Comparison of ENCODE assay signal across 8 cellular contexts in genomic region chr1:174160109-174160473, GRCh38. TPM values are rescaled to one million over a fixed set of nuclear protein-coding genes. Genes with fewer than 3 reads are reported as not detected.
A peak's percentile ranks its signal among the peaks of the same experiment; 100 is the strongest.
DNase-seq lines count a peak whose midpoint lies in the region; ATAC-seq and TF ChIP-seq lines count a peak whose summit lies in the region.

No MANE protein-coding gene starts in this region.

- H2AFZ ChIP-seq in neural cell (ENCODE audit: low read depth, low read length) = peak overlapping the region; percentile 66

- H3K79me2 ChIP-seq in neural cell (replicated peaks; ENCODE audit: insufficient read depth, low read length) = peaks cover 11% of the 10 kb centered on the region

- H3K9me3 Mint-ChIP-seq in CD4-positive, alpha-beta memory T cell = no peaks in the 10 kb centered on the region

- no peaks in the 10 kb centered on the region for H3K9me2 ChIP-seq in neural cell (ENCODE audit: insufficient read depth, low read length)

- DNase-seq in CD4-positive, alpha-beta memory T cell = no peak
- DNase-seq in HuH-7.5 (ENCODE audit: low spot score) = peak; percentile 38
- peak; percentile 20 for DNase-seq in activated CD8-positive, alpha-beta memory T cell treated with anti-CD3 and anti-CD28 coated beads, Interleukin-2, amount 50 U/mL, for 4 hours
- DNase-seq in fibroblast of pulmonary artery (ENCODE audit: low read depth) = peak; percentile 26
- DNase-seq in NCI-H524 treated with DMSO at 0.1 percent for 48 hours (lab: John Stamatoyannopoulos, UW) = no peak
- no peak for DNase-seq in NCI-H2107 (lab: John Stamatoyannopoulos, UW)

- TF ChIP-seq CTCF in fibroblast of pulmonary artery (IDR thresholded peaks at IDR 0.05; ENCODE audit: low read length, missing control alignments) (no peak), neural cell (IDR thresholded peaks at IDR 0.05; ENCODE audit: poor library complexity, severe bottlenecking) (no peak)

- H3K27ac ChIP-seq in CD4-positive, alpha-beta memory T cell (ENCODE audit: low read depth, low read length) = peak overlapping the region; percentile 92
- peak overlapping the region; percentile 80 for H3K27ac ChIP-seq in neural cell (ENCODE audit: low read length)

- peaks cover 42 to 73% (median 57%) of the 10 kb centered on the region in 4 donors for H3K4me1 Mint-ChIP-seq in CD4-positive, alpha-beta memory T cell

- H3K4me1 ChIP-seq in CD4-positive, alpha-beta memory T cell (ENCODE audit: insufficient read depth, low read length) = peaks cover 56% of the 10 kb centered on the region

- intact Hi-C loops in CD4-positive, alpha-beta memory T cell (cut with micrococcal nuclease) = no loop called here

- H3K9me3 ChIP-seq in CD4-positive, alpha-beta memory T cell (ENCODE audit: control insufficient read depth in 1 of 2, low read length in 2 of 2) = no peaks in the 10 kb centered on the region
- no peaks in the 10 kb centered on the region for H3K9me3 ChIP-seq in neural cell (ENCODE audit: low read length)

- no peaks in the 10 kb centered on the region for H3K27me3 Mint-ChIP-seq in CD4-positive, alpha-beta memory T cell

- peak overlapping the region; percentile 89 for H3K9ac ChIP-seq in neural cell (ENCODE audit: low read length)

- H3K27me3 ChIP-seq in CD4-positive, alpha-beta memory T cell (ENCODE audit: insufficient read depth, low read length) = no peaks in the 10 kb centered on the region
- no peaks in the 10 kb centered on the region for H3K27me3 ChIP-seq in neural cell (ENCODE audit: insufficient read depth, low read depth, low read length)

- TF ChIP-seq RAD21 in neural cell (conservative IDR thresholded peaks at IDR 0.05) = no peak

- peak overlapping the region; percentile 58 to 94 (median 91) for H3K27ac Mint-ChIP-seq in CD4-positive, alpha-beta memory T cell

- peak overlapping the region; percentile 94 to 99 (median 97) for H3K4me3 Mint-ChIP-seq in CD4-positive, alpha-beta memory T cell

- no peaks in the 10 kb centered on the region for H3K36me3 ChIP-seq in CD4-positive, alpha-beta memory T cell (ENCODE audit: insufficient read depth, low read length)
- no peaks in the 10 kb centered on the region for H3K36me3 ChIP-seq in neural cell (ENCODE audit: insufficient read depth, low read length)

- POLR2A ChIA-PET in CD4-positive, alpha-beta memory T cell (lab: Charles Lee; ENCODE audit: partially characterized antibody) = interaction anchor here (0.6 to 2.3 kb wide), 6 partner anchors 10 to 292 kb away, joined by 3 to 10 read pairs (median 4); partner anchors contain the start of genes GAS5, RC3H1 and ZBTB37

- peak overlapping the region; percentile 80 to 95 for H3K4me3 ChIP-seq in CD4-positive, alpha-beta memory T cell (ENCODE audit: low read length in 2 of 2)
- H3K4me3 ChIP-seq in fibroblast of pulmonary artery (replicated peaks; ENCODE audit: low read depth, low read length) (peak overlapping the region; percentile 83), neural cell (ENCODE audit: low read length) (peak overlapping the region; percentile 90)

- H3K36me3 Mint-ChIP-seq in CD4-positive, alpha-beta memory T cell = peaks cover 4 to 10% of the 10 kb centered on the region in 2 donors

- ATAC-seq in GM21381 (IDR thresholded peaks at IDR 0.05; ENCODE audit: unreplicated experiment) = peak; percentile 1

- H4K20me1 ChIP-seq in neural cell (ENCODE audit: insufficient read depth) = no peaks in the 10 kb centered on the region

- CTCF ChIA-PET in CD4-positive, alpha-beta memory T cell (lab: Charles Lee; ENCODE audit: partially characterized antibody) = no interaction called here

- no peak for TF ChIP-seq EP300 in neural cell (conservative IDR thresholded peaks at IDR 0.05; ENCODE audit: poor library complexity, severe bottlenecking)

- H3K4me2 ChIP-seq in neural cell (ENCODE audit: low read length) = peak overlapping the region; percentile 46

- peaks cover 3% of the 10 kb centered on the region for H3F3A ChIP-seq in neural cell (ENCODE audit: insufficient read depth, low read length, poor library complexity, severe bottlenecking)

TF ChIP-seq in neural cell, 6 proteins besides CTCF, POLR2A, EP300 and RAD21:
- TF ChIP-seq EZH2 (IDR thresholded peaks at IDR 0.05; ENCODE audit: borderline replicate concordance, insufficient read depth, low read length, poor library complexity, severe bottlenecking) = no peak
- no peak for TF ChIP-seq POLR2AphosphoS5 (IDR thresholded peaks at IDR 0.05)
- TF ChIP-seq MXI1 (conservative IDR thresholded peaks at IDR 0.05; ENCODE audit: poor library complexity, severe bottlenecking) = no peak
- TF ChIP-seq SMC3 (conservative IDR thresholded peaks at IDR 0.05; ENCODE audit: poor library complexity) = no peak
- no peak for TF ChIP-seq REST (IDR thresholded peaks at IDR 0.05; ENCODE audit: borderline replicate concordance)
- no peak for TF ChIP-seq TAF1 (IDR thresholded peaks at IDR 0.05; ENCODE audit: low read depth)

RNA-seq across cellular contexts. Expression of gene RABGAP1L, which starts 0.8 kb away (rescaled TPM):
- 100 to 1,000 TPM; 113 to 114 TPM for total RNA-seq in CD4-positive, alpha-beta memory T cell
- 10 to 100 TPM; 75.7 to 80.6 TPM for polyA plus RNA-seq in CD4-positive, alpha-beta memory T cell
- 32.0 and 32.2 TPM in 2 replicates for polyA plus RNA-seq in neural cell
- 150 and 188 TPM in 2 replicates for polyA minus RNA-seq in neural cell

Comparison
In these comparisons a context has a peak if more than half of its experiments do, and no peak if none do; other contexts are left out.
1. DNase-seq: peak in HuH-7.5 (single experiment), activated CD8-positive, alpha-beta memory T cell treated with anti-CD3 and anti-CD28 coated beads, Interleukin-2, amount 50 U/mL, for 4 hours (single experiment) and fibroblast of pulmonary artery (single experiment); none in CD4-positive, alpha-beta memory T cell (0 of 5), NCI-H524 treated with DMSO at 0.1 percent for 48 hours (single experiment) and NCI-H2107 (single experiment).
2. Peak in every context shown above with its lines, with median percentiles within 50 percentile points of each other: H3K4me3 ChIP-seq.